Comparison of ENCODE assay signal across 17 cellular contexts in the genomic region with DNA sequence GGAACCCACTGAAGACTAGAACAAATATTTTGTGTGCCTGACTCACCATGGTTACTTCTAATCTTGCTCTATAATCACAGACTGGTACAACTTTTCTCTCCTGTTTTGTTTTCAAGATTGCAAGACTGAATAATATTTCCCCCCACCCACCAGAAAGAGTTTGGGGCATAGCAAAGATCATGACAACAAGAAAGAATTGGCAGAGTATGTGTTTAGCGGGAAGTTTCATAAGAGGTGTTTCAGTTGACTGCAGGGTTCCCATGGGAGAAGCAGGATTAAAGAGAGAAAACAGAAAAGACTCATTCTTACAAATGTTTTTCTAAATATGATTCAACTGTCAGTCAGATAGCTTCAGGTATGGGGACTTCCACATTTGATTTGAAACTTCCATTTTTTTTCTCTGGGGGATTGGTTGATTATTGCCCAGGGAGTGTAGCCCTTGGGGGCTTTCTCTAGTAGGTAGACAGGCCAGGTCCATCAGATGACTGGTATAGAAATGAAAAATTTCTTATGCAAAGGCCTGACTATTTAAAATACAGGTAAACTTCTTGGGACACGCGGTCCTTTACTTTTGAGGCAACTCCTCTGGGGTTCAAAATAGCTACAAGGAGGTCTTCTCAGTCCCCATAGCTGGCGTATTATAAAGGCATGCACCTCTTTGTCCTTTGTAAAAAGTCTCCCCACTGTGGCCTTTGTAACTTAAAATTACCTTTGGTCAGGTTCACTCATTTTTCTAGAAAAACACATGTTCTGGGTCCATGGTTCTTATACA. TPM values are rescaled to one million over a fixed set of nuclear protein-coding genes. Genes with fewer than 3 reads are reported as not detected.
A peak's percentile ranks its signal among the peaks of the same experiment; 100 is the strongest.
DNase-seq lines count a peak whose midpoint lies in the region; ATAC-seq and TF ChIP-seq lines count a peak whose summit lies in the region.
"Had no signal": no experiment of that assay in that cellular context is flagged by ENCODE, and none has a peak within 500 bp of the region (broad histone marks: within the 10 kb centered on the region; RNA-seq: fewer than 3 reads in every experiment).

No MANE protein-coding gene starts in this region.

- BruUV-seq in Caco-2 (replicated peaks; lab: Mats Ljungman, UMichigan): no TSS peak

- TF ChIP-seq CTCF in GM12865 (IDR thresholded peaks at IDR 0.05; ENCODE audit: insufficient read depth, low read depth, low read length, missing control alignments) (no peak), Caco-2 (IDR thresholded peaks at IDR 0.05; ENCODE audit: insufficient read depth in 1 of 2, low read depth in 1 of 2, low read length in 1 of 2, severe bottlenecking in 1 of 2, unreplicated experiment in 1 of 2) (no peak)

- H3K4me1 Mint-ChIP-seq in Caco-2 (ENCODE audit: low read depth, unreplicated experiment): no peaks in the 10 kb centered on the region
- H3K4me1 Mint-ChIP-seq: GM23338 had no signal

- CTCF ChIA-PET in Caco-2 (lab: Charles Lee): no interaction called here

- no peaks in the 10 kb centered on the region for H3K27me3 ChIP-seq in GM23248 (replicated peaks; ENCODE audit: insufficient read depth)
- no peaks in the 10 kb centered on the region for H3K27me3 ChIP-seq in Caco-2 (replicated peaks; ENCODE audit: control insufficient read depth, insufficient read depth, low read length)

- no peaks in the 10 kb centered on the region for H3K9me2 ChIP-seq in GM23248 (ENCODE audit: insufficient read depth)

- POLR2A ChIA-PET in Caco-2 (lab: Charles Lee): no interaction called here

- H4K20me1 ChIP-seq in GM23248 (ENCODE audit: insufficient read depth): no peaks in the 10 kb centered on the region

- H3K9me3 Mint-ChIP-seq in Caco-2 (ENCODE audit: unreplicated experiment): peaks cover 21% of the 10 kb centered on the region

- no peak overlapping the region for H3K27ac Mint-ChIP-seq in Caco-2 (ENCODE audit: unreplicated experiment)
- H3K27ac Mint-ChIP-seq: GM23338 had no signal

- no peaks in the 10 kb centered on the region for H3F3A ChIP-seq in GM23248 (ENCODE audit: insufficient read depth)

- H3K4me3 Mint-ChIP-seq in Caco-2 (ENCODE audit: unreplicated experiment): no peak overlapping the region
- H3K4me3 Mint-ChIP-seq: GM23338 had no signal

- H3K27me3 Mint-ChIP-seq in Caco-2 (ENCODE audit: insufficient read depth, unreplicated experiment): no peaks in the 10 kb centered on the region

- H3K4me1 ChIP-seq in GM23248 (ENCODE audit: insufficient read depth): no peaks in the 10 kb centered on the region
- H3K4me1 ChIP-seq in Caco-2: no peaks in the 10 kb centered on the region

- H3K79me2 ChIP-seq in GM23248 (ENCODE audit: insufficient read depth): no peaks in the 10 kb centered on the region

- no peak overlapping the region for H3K4me2 ChIP-seq in GM23248 (ENCODE audit: unreplicated experiment)
- H3K4me2 ChIP-seq: GM23338 had no signal

- H3K9ac ChIP-seq in GM23248: no peak overlapping the region

- DNase-seq in GM12865 (ENCODE audit: low read depth): peak; percentile 65
- DNase-seq in GM23248: no peak
- DNase-seq in NCI-H187 treated with DMSO at 0.1 percent for 48 hours (lab: John Stamatoyannopoulos, UW): no peak
- no peak for DNase-seq in Caco-2
- DNase-seq in SW480 (ENCODE audit: low spot score): no peak
- DNase-seq: aorta; DND-41; KG1; NCI-H2171 treated with DMSO at 0.1 percent for 48 hours; RPMI8226; stimulated activated naive CD4-positive, alpha-beta T cell treated with Interleukin-2 at 50 U/mL for 16 hours had no signal

- in situ Hi-C loops in GM23248 (cut with MboI): no loop called here

- no peaks in the 10 kb centered on the region for H3K36me3 ChIP-seq in GM23248 (ENCODE audit: low read depth)
- H3K36me3 ChIP-seq in Caco-2 (ENCODE audit: control insufficient read depth, insufficient read depth, low read length): no peaks in the 10 kb centered on the region

- ATAC-seq in GM19351 (IDR thresholded peaks at IDR 0.05; ENCODE audit: unreplicated experiment) (peak; percentile 55), HG02642 (IDR thresholded peaks at IDR 0.05; ENCODE audit: poor library complexity, unreplicated experiment) (peak; percentile 73), HG03354 (IDR thresholded peaks at IDR 0.05; ENCODE audit: poor library complexity, severe bottlenecking, unreplicated experiment) (peak; percentile 78)
- ATAC-seq: GM23338 had no signal

- H2AFZ ChIP-seq in GM23248: no peak overlapping the region
- H2AFZ ChIP-seq: GM23338 had no signal

- H3K36me3 Mint-ChIP-seq in Caco-2 (ENCODE audit: insufficient read depth, unreplicated experiment): no peaks in the 10 kb centered on the region

- no peak overlapping the region for H3K4me3 ChIP-seq in GM12865 (ENCODE audit: low read depth, low read length)
- H3K4me3 ChIP-seq in GM23248: no peak overlapping the region
- no peak overlapping the region for H3K4me3 ChIP-seq in Caco-2 (ENCODE audit: low read depth, low read length)
- H3K4me3 ChIP-seq: GM23338 had no signal

- 27 to 37% methylated on average over 4 of the region's 4 CpGs for WGBS in GM23248 (ENCODE audit: low coverage in 1 of 2, low lambda C conversion rate in 2 of 2, missing lambda C conversion rate in 2 of 2), 2 experiments

- H3K27ac ChIP-seq in GM23248: no peak overlapping the region

- H3K9me3 ChIP-seq in GM23248 (ENCODE audit: low read depth) (no peaks in the 10 kb centered on the region), Caco-2 (no peaks in the 10 kb centered on the region)

- intact Hi-C loops in Caco-2 (cut with micrococcal nuclease; ENCODE audit: unreplicated experiment): no loop called here

RNA-seq across cellular contexts. Expression of a gene that starts 13.9 kb away (rescaled TPM):
- not detected in 2 replicates for total RNA-seq in GM23248 (2014; rRNA removed; shearing (Covaris generic))
- not detected in 2 replicates for polyA plus RNA-seq in GM23248 (2016; fragmentation: Nextera tagmentation; extraction: Ambion mirVana)
- not detected in 2 replicates for total RNA-seq in Caco-2 (2022)
- total RNA-seq: aorta, glomerular endothelial cell, GM23338, liver had no signal
- polyA plus RNA-seq: aorta, GM23338, liver had no signal

RNA-seq across cellular contexts. Expression of a gene that starts 33.4 kb away (rescaled TPM):
- not detected in 2 replicates for total RNA-seq in GM23248 (2014; rRNA removed; shearing (Covaris generic))
- not detected in 2 replicates for polyA plus RNA-seq in GM23248 (2016; fragmentation: Nextera tagmentation; extraction: Ambion mirVana)
- total RNA-seq in Caco-2 (2022): not detected in 2 replicates
- total RNA-seq: aorta, glomerular endothelial cell, GM23338, liver had no signal
- polyA plus RNA-seq: aorta, GM23338, liver had no signal

RNA-seq across cellular contexts. Expression of a gene that starts 43.6 kb away (rescaled TPM):
- not detected in 2 replicates for total RNA-seq in GM23248 (2014; rRNA removed; shearing (Covaris generic))
- polyA plus RNA-seq in GM23248 (2016; fragmentation: Nextera tagmentation; extraction: Ambion mirVana): not detected in 2 replicates
- total RNA-seq in Caco-2 (2022): not detected in 2 replicates
- total RNA-seq: aorta, glomerular endothelial cell, GM23338, liver had no signal
- polyA plus RNA-seq: aorta, GM23338, liver had no signal

RNA-seq across cellular contexts. Expression of a gene that starts 53.8 kb away (rescaled TPM):
- not detected in 2 replicates for total RNA-seq in GM23248 (2014; rRNA removed; shearing (Covaris generic))
- polyA plus RNA-seq in GM23248 (2016; fragmentation: Nextera tagmentation; extraction: Ambion mirVana): not detected in 2 replicates
- total RNA-seq in Caco-2 (2022): not detected in 2 replicates
- total RNA-seq: aorta, glomerular endothelial cell, GM23338, liver had no signal
- polyA plus RNA-seq: aorta, GM23338, liver had no signal
